ENCODE assay signal across 18 cellular contexts in the genomic region with DNA sequence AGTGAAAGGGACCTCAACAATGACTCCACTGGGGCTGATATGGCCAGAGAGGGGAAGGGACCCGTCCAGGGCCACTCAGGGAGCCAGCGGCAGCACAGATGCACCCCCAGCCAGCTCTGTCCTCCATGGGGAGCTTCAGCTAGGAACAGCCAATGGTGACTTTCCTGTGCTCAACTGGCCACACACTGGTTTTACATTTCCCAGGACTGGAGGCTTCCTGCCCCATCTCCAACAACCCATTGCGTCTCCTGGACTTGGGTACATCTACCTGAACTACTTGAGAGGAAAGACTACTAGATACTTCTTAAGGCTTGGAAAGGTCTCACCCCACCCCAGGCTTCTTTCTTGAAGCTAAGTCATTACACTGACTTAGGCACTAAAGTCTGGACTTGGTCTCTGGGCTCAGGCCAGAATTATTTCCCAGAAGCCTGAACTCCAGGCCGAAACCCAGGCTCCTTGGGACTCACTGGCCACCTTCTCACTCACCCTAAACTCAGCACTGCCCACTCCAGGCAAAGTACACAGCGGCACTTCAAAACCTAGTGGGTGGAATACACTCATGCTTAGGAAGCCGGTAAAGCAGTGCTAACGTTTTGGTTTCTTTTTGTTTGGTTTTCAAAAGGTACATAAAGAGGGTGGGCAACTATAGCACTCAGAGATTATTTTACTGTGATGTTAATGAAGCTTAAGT. TPM values are rescaled to one million over a fixed set of nuclear protein-coding genes. Genes with fewer than 3 reads are reported as not detected.
DNase-seq lines count a peak whose midpoint lies in the region; TF ChIP-seq lines count a peak whose summit lies in the region.
"Had no signal": no experiment of that assay in that cellular context is flagged by ENCODE, and none has a peak within 500 bp of the region (broad histone marks: within the 10 kb centered on the region; RNA-seq: fewer than 3 reads in every experiment).

No MANE protein-coding gene starts in this region.

- no peak overlapping the region for H3K4me3 ChIP-seq in NT2/D1 (ENCODE audit: insufficient read length, low read depth)
- H3K4me3 ChIP-seq in iPS-18a (ENCODE audit: low read length): peak overlapping the region; percentile 63
- H3K4me3 ChIP-seq in stomach: peak overlapping the region in 2 of 4 donors; percentile 4 to 52

- H3K36me3 Mint-ChIP-seq in progenitor cell of endocrine pancreas (ENCODE audit: insufficient read depth): no peaks in the 10 kb centered on the region

- H3K4me1 Mint-ChIP-seq in progenitor cell of endocrine pancreas (ENCODE audit: low read depth): peaks cover 8% of the 10 kb centered on the region

- no peaks in the 10 kb centered on the region for H3K36me3 ChIP-seq in NT2/D1 (ENCODE audit: insufficient read depth, insufficient read length, low read length)
- H3K36me3 ChIP-seq in iPS-18a (ENCODE audit: control insufficient read depth, low read depth, low read length): no peaks in the 10 kb centered on the region
- no peaks in the 10 kb centered on the region for H3K36me3 ChIP-seq in stomach

- no peak overlapping the region for H3K4me3 Mint-ChIP-seq in progenitor cell of endocrine pancreas (ENCODE audit: low read depth)

- H3K27ac Mint-ChIP-seq in progenitor cell of endocrine pancreas: peak overlapping the region; percentile 62

- H3K9me3 ChIP-seq in NT2/D1 (ENCODE audit: insufficient read depth, low read length) (no peaks in the 10 kb centered on the region), iPS-18a (ENCODE audit: control insufficient read depth, low read depth, low read length) (no peaks in the 10 kb centered on the region), stomach (no peaks in the 10 kb centered on the region)

- no peak for TF ChIP-seq POLR2A in stomach (IDR thresholded peaks at IDR 0.05)

- DNase-seq in NCI-H1092 treated with DMSO at 0.1 percent for 48 hours (lab: John Stamatoyannopoulos, UW): peak; percentile 52
- no peak for DNase-seq in NCI-H1092 (lab: John Stamatoyannopoulos, UW)
- no peak for DNase-seq in NT2/D1 (ENCODE audit: low read depth, low spot score)
- no peak for DNase-seq in progenitor cell of endocrine pancreas (ENCODE audit: low spot score, unreplicated experiment)
- DNase-seq in cerebellum (ENCODE audit: low spot score): no peak
- DNase-seq in HPDE6-E6E7 (ENCODE audit: extremely low spot score): no peak
- DNase-seq in stomach: no peak
- DNase-seq: activated CD4-positive, alpha-beta T cell treated with anti-CD3 and anti-CD28 coated beads, Interleukin-2, amount 50 U/mL, for 1 hour; activated CD8-positive, alpha-beta memory T cell treated with anti-CD3 and anti-CD28 coated beads, Interleukin-2, amount 50 U/mL, for 4 hours; activated effector memory CD4-positive, alpha-beta T cell treated with anti-CD3 and anti-CD28 coated beads, Interleukin-2, amount 50 U/mL, for 16 hours; anterior cingulate cortex; Calu3; NCI-H1436 treated with DMSO at 0.1 percent for 48 hours; stimulated activated CD4-positive, alpha-beta T cell treated with anti-CD3 and anti-CD28 coated beads, Interleukin-1b, Interleukin-23, amount 100 ng/mL, for 48 hours; stimulated activated naive CD4-positive, alpha-beta T cell had no signal

- no peaks in the 10 kb centered on the region for H3K9me3 Mint-ChIP-seq in progenitor cell of endocrine pancreas (ENCODE audit: low read depth)

- peaks cover 65% of the 10 kb centered on the region for H3K27me3 Mint-ChIP-seq in progenitor cell of endocrine pancreas

- H3K9ac ChIP-seq in NT2/D1 (ENCODE audit: insufficient read length, low read depth): peak overlapping the region; percentile 51
- H3K9ac ChIP-seq in iPS-18a (ENCODE audit: low read length): no peak overlapping the region

- peaks cover 10% of the 10 kb centered on the region for H3K4me1 ChIP-seq in NT2/D1 (ENCODE audit: insufficient read depth, insufficient read length)
- peaks cover 34% of the 10 kb centered on the region for H3K4me1 ChIP-seq in iPS-18a (ENCODE audit: control insufficient read depth, low read depth, low read length)
- H3K4me1 ChIP-seq in stomach: peaks cover 0 to 20% (median 10%) of the 10 kb centered on the region in 4 donors

- H3K27me3 ChIP-seq in NT2/D1 (ENCODE audit: insufficient read depth, insufficient read length) (peaks cover 24% of the 10 kb centered on the region), iPS-18a (ENCODE audit: control insufficient read depth, insufficient read depth, low read length) (peaks cover 47% of the 10 kb centered on the region), stomach (peaks cover 0 to 67% (median 13%) of the 10 kb centered on the region in 3 donors)

- TF ChIP-seq CTCF in progenitor cell of endocrine pancreas (IDR thresholded peaks at IDR 0.05; ENCODE audit: unreplicated experiment) (no peak), stomach (IDR thresholded peaks at IDR 0.05) (no peak)

- intact Hi-C loops in stomach (cut with DNase I; ENCODE audit: low total_unique reads): no loop called here

- TF ChIP-seq EP300 in stomach (IDR thresholded peaks at IDR 0.05): no peak

- 52 to 73% (median 58%) methylated on average over 7 of the region's 7 CpGs for WGBS in stomach, 5 donors

- no peak overlapping the region for H3K27ac ChIP-seq in iPS-18a (ENCODE audit: low read length)
- H3K27ac ChIP-seq in stomach: no peak overlapping the region

RNA-seq across cellular contexts. Expression of a gene that starts 1.6 kb away (rescaled TPM):
- 4.7 and 5.1 TPM in 2 replicates for total RNA-seq in progenitor cell of endocrine pancreas
- 239 TPM for total RNA-seq in cerebellum
- total RNA-seq in stomach: 1 to 10 TPM in 3 of 5 donors, not detected in 2; 1.7 to 4.8 (median 2.2) TPM
- under 1 TPM in 2 of 3 donors, not detected in 1; 0.23 to 0.87 TPM for polyA plus RNA-seq in stomach
- total RNA-seq: A172, Right ventricle myocardium inferior had no signal

RNA-seq across cellular contexts. Expression of a gene that starts 30.2 kb away (rescaled TPM):
- 31.9 and 32.1 TPM in 2 replicates for total RNA-seq in progenitor cell of endocrine pancreas
- 9.1 TPM for total RNA-seq in cerebellum
- total RNA-seq in stomach: 10 to 100 TPM in 4 of 5 donors, under 1 TPM in 1; 0.58 to 68.7 (median 28.4) TPM
- polyA plus RNA-seq in stomach: 10 to 100 TPM; 12.1 to 17.7 (median 17.0) TPM

Comparison
In these comparisons a context has a peak if more than half of its experiments do, and no peak if none do; other contexts are left out.
1. RNA of a gene that starts 1.6 kb away (total RNA-seq): 239 TPM in cerebellum (single experiment); 4.7 to 5.1 TPM in progenitor cell of endocrine pancreas and 1.7 to 4.8 TPM in stomach; every median in the first group is over 10 times any median in the second.